In genomic region chr10:71273506-71273905, GRCh38 we compare ENCODE assay signal across 29 cellular contexts.
"Had no signal": no experiment of that assay in that cellular context is flagged by ENCODE, and none has a peak within 500 bp of the region (broad histone marks: within the 10 kb centered on the region; RNA-seq: fewer than 3 reads in every experiment).

No MANE protein-coding gene starts in this region.

- H3K27ac Mint-ChIP-seq: activated naive CD4-positive, alpha-beta T cell treated with anti-CD3 and anti-CD28 coated beads, Interleukin-2, amount 10 ng/mL, durations not matched to agents 7 days and 5 days; activated naive CD8-positive, alpha-beta T cell treated with anti-CD3 and anti-CD28 coated beads for 36 hours; activated T-helper 17 cell treated with anti-CD3 and anti-CD28 coated beads, Interleukin-2, amount 50 U/mL, for 72 hours had no signal

- H3K4me1 Mint-ChIP-seq: activated naive CD8-positive, alpha-beta T cell treated with anti-CD3 and anti-CD28 coated beads for 36 hours; activated T-helper 17 cell treated with anti-CD3 and anti-CD28 coated beads, Interleukin-2, amount 50 U/mL, for 72 hours; central memory CD8-positive, alpha-beta T cell had no signal

- H3K27me3 Mint-ChIP-seq: activated naive CD8-positive, alpha-beta T cell treated with anti-CD3 and anti-CD28 coated beads for 36 hours; activated T-helper 17 cell treated with anti-CD3 and anti-CD28 coated beads, Interleukin-2, amount 50 U/mL, for 72 hours; central memory CD8-positive, alpha-beta T cell had no signal

- DNase-seq: activated CD4-positive, alpha-beta T cell treated with anti-CD3 and anti-CD28 coated beads for 48 hours; activated CD4-positive, alpha-beta T cell treated with anti-CD3 and anti-CD28 coated beads, Interleukin-2, amount 50 U/mL, for 4 hours; activated CD4-positive, CD25-positive, alpha-beta regulatory T cell treated with anti-CD3 and anti-CD28 coated beads, Interleukin-2, amount 50 U/mL, for 72 hours; activated CD8-positive, alpha-beta memory T cell treated with anti-CD3 and anti-CD28 coated beads for 24 hours; activated gamma-delta T cell; activated naive CD4-positive, alpha-beta T cell treated with anti-CD3 and anti-CD28 coated beads, Interleukin-2, amount 10 ng/mL, durations not matched to agents 7 days and 5 days; activated naive CD8-positive, alpha-beta T cell treated with anti-CD3 and anti-CD28 coated beads for 36 hours; activated T-cell treated with anti-CD3 and anti-CD28 coated beads, Interleukin-2, amount 50 U/mL, for 48 hours; anterior cingulate cortex; MG63; MV-4-11; NCI-H1092 treated with DMSO at 0.1 percent for 48 hours; NCI-H1417 treated with DMSO at 0.1 percent for 48 hours; NCI-H1694; NCI-H2029; NCI-H2107; NCI-H510A treated with DMSO at 0.1 percent for 48 hours; NCI-H69; NK-92 treated with Interleukin-12 subunit alpha and Interleukin-12 subunit beta, amount 100 ng/mL, for 24 hours; OCI-M1; RPMI8226; SHP77; SW 1271 had no signal

- H3K4me3 Mint-ChIP-seq: activated naive CD4-positive, alpha-beta T cell treated with anti-CD3 and anti-CD28 coated beads, Interleukin-2, amount 10 ng/mL, durations not matched to agents 7 days and 5 days; activated naive CD8-positive, alpha-beta T cell treated with anti-CD3 and anti-CD28 coated beads for 36 hours; activated T-helper 17 cell treated with anti-CD3 and anti-CD28 coated beads, Interleukin-2, amount 50 U/mL, for 72 hours; central memory CD8-positive, alpha-beta T cell had no signal

- H3K4me3 ChIP-seq: breast epithelium, MG63, SJSA1 had no signal

- H3K9me3 ChIP-seq: breast epithelium, MG63, SJSA1 had no signal

- H3K9me3 Mint-ChIP-seq: activated naive CD4-positive, alpha-beta T cell treated with anti-CD3 and anti-CD28 coated beads, Interleukin-2, amount 10 ng/mL, durations not matched to agents 7 days and 5 days; activated naive CD8-positive, alpha-beta T cell treated with anti-CD3 and anti-CD28 coated beads for 36 hours; activated T-helper 17 cell treated with anti-CD3 and anti-CD28 coated beads, Interleukin-2, amount 50 U/mL, for 72 hours; central memory CD8-positive, alpha-beta T cell had no signal

- H3K27ac ChIP-seq: breast epithelium, SJSA1 had no signal

- H3K36me3 ChIP-seq: breast epithelium, MG63, SJSA1 had no signal

- H3K36me3 Mint-ChIP-seq: activated naive CD4-positive, alpha-beta T cell treated with anti-CD3 and anti-CD28 coated beads, Interleukin-2, amount 10 ng/mL, durations not matched to agents 7 days and 5 days; activated naive CD8-positive, alpha-beta T cell treated with anti-CD3 and anti-CD28 coated beads for 36 hours had no signal

- H3K27me3 ChIP-seq: breast epithelium, MG63, SJSA1 had no signal

- ATAC-seq: activated T-helper 17 cell treated with anti-CD3 and anti-CD28 coated beads, Interleukin-2, amount 50 U/mL, for 72 hours; Panc1; SK-N-SH treated with all-trans-retinoic acid at 6 μM for 48 hours had no signal
